In the genomic region with DNA sequence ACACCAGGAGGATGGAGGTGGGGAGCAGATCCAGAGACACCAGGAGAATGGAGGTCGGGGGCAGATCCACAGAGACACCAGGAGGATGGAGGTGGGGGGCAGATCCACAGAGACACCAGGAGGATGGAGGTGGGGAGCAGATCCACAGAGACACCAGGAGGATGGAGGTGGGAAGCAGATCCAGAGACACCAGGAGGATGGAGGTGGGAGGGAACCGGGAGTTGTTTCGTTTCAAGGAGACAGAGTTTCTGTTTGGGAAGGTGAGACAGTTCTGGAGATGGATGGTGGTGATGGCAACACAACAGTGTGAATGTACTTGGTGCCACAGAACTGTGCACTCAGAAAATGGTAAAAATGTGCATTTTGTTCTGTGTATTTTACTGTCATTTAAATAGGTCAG, we compare ENCODE assay signal across 29 cellular contexts.
"Had no signal": no experiment of that assay in that cellular context is flagged by ENCODE, and none has a peak within 500 bp of the region (broad histone marks: within the 10 kb centered on the region; RNA-seq: fewer than 3 reads in every experiment).

No MANE protein-coding gene starts in this region.

- H3K4me3 ChIP-seq: colonic mucosa, esophagus squamous epithelium, gastroesophageal sphincter had no signal

- H3K27me3 Mint-ChIP-seq: activated B cell treated with CpG ODN at 0.5 μM for 24 hours; activated CD8-positive, alpha-beta T cell treated with anti-CD3 and anti-CD28 coated beads for 36 hours; activated naive CD4-positive, alpha-beta T cell treated with anti-CD3 and anti-CD28 coated beads, Interleukin-2, amount 10 ng/mL, durations not matched to agents 7 days and 5 days; activated naive CD8-positive, alpha-beta T cell treated with anti-CD3 and anti-CD28 coated beads, Interleukin-2, amount 10 ng/mL, durations not matched to agents 7 days and 5 days; activated T-helper 17 cell treated with anti-CD3 and anti-CD28 coated beads, Interleukin-2, amount 50 U/mL, for 72 hours; T-helper 17 cell had no signal

- DNase-seq: activated B cell treated with CpG ODN at 0.5 μM for 24 hours; activated CD4-positive, alpha-beta T cell treated with anti-CD3 and anti-CD28 coated beads for 48 hours; activated CD4-positive, alpha-beta T cell treated with anti-CD3 and anti-CD28 coated beads, Interleukin-2, amount 50 U/mL, for 1 hour; activated CD4-positive, alpha-beta T cell treated with anti-CD3 and anti-CD28 coated beads, Interleukin-2, amount 50 U/mL, for 48 hours; activated CD8-positive, alpha-beta memory T cell treated with anti-CD3 and anti-CD28 coated beads for 24 hours; activated CD8-positive, alpha-beta T cell treated with anti-CD3 and anti-CD28 coated beads for 36 hours; activated effector memory CD4-positive, alpha-beta T cell treated with Interleukin-2 at 50 U/mL for 16 hours; activated naive CD4-positive, alpha-beta T cell; activated naive CD4-positive, alpha-beta T cell treated with anti-CD3 and anti-CD28 coated beads, Interleukin-2, amount 10 ng/mL, durations not matched to agents 7 days and 5 days; activated naive CD8-positive, alpha-beta T cell treated with anti-CD3 and anti-CD28 coated beads, Interleukin-2, amount 10 ng/mL, durations not matched to agents 7 days and 5 days; activated T-cell treated with anti-CD3 and anti-CD28 coated beads, Interleukin-2, amount 50 U/mL, for 4 hours; cerebellar nuclear complex; colonic mucosa; effector CD8-positive, alpha-beta T cell; esophagus squamous epithelium; foreskin melanocyte; T-helper 1 cell; T-helper 17 cell; T1000; WERI-Rb-1 had no signal

- FAIRE-seq: astrocyte, endometrium, endothelial cell of umbilical vein had no signal

- H3K4me1 ChIP-seq: colonic mucosa, esophagus squamous epithelium, gastroesophageal sphincter had no signal

- ATAC-seq: activated CD4-positive, CD25-positive, alpha-beta regulatory T cell treated with anti-CD3 and anti-CD28 coated beads, Interleukin-2, amount 50 U/mL, for 24 hours; activated CD8-positive, alpha-beta T cell treated with anti-CD3 and anti-CD28 coated beads for 36 hours; activated naive CD4-positive, alpha-beta T cell treated with anti-CD3 and anti-CD28 coated beads, Interleukin-2, amount 50 U/mL, for 72 hours; activated T-cell treated with anti-CD3 and anti-CD28 coated beads, Interleukin-2, amount 50 U/mL, for 4 hours; activated T-helper 17 cell treated with anti-CD3 and anti-CD28 coated beads, Interleukin-2, amount 50 U/mL, for 72 hours; gastroesophageal sphincter; T-helper 17 cell had no signal

- H3K27ac ChIP-seq: colonic mucosa, epithelial cell of prostate, esophagus squamous epithelium, gastroesophageal sphincter, WERI-Rb-1 had no signal

- H3K27ac Mint-ChIP-seq: activated B cell treated with CpG ODN at 0.5 μM for 24 hours; activated CD8-positive, alpha-beta T cell treated with anti-CD3 and anti-CD28 coated beads for 36 hours; activated naive CD8-positive, alpha-beta T cell treated with anti-CD3 and anti-CD28 coated beads, Interleukin-2, amount 10 ng/mL, durations not matched to agents 7 days and 5 days; T-helper 17 cell; T-helper 2 cell treated with Interferon-gamma antibody and Interleukin-4, amounts not matched to agents 5 μg/mL and 100 μg/mL, for 36 hours had no signal

- H3K27me3 ChIP-seq: colonic mucosa, esophagus squamous epithelium, gastroesophageal sphincter had no signal

- H3K4me1 Mint-ChIP-seq: activated naive CD4-positive, alpha-beta T cell treated with anti-CD3 and anti-CD28 coated beads, Interleukin-2, amount 10 ng/mL, durations not matched to agents 7 days and 5 days; activated naive CD8-positive, alpha-beta T cell treated with anti-CD3 and anti-CD28 coated beads, Interleukin-2, amount 10 ng/mL, durations not matched to agents 7 days and 5 days; activated T-helper 17 cell treated with anti-CD3 and anti-CD28 coated beads, Interleukin-2, amount 50 U/mL, for 72 hours had no signal

- H3K9me3 Mint-ChIP-seq: activated B cell treated with CpG ODN at 0.5 μM for 24 hours; activated CD8-positive, alpha-beta T cell treated with anti-CD3 and anti-CD28 coated beads for 36 hours; activated naive CD4-positive, alpha-beta T cell treated with anti-CD3 and anti-CD28 coated beads, Interleukin-2, amount 10 ng/mL, durations not matched to agents 7 days and 5 days; activated naive CD4-positive, alpha-beta T cell treated with anti-CD3 and anti-CD28 coated beads, Interleukin-2, amount 50 U/mL, for 72 hours; activated naive CD8-positive, alpha-beta T cell treated with anti-CD3 and anti-CD28 coated beads, Interleukin-2, amount 10 ng/mL, durations not matched to agents 7 days and 5 days; activated T-cell treated with anti-CD3 and anti-CD28 coated beads, Interleukin-2, amount 50 U/mL, for 4 hours; activated T-helper 17 cell treated with anti-CD3 and anti-CD28 coated beads, Interleukin-2, amount 50 U/mL, for 72 hours; T-helper 2 cell treated with Interferon-gamma antibody and Interleukin-4, amounts not matched to agents 5 μg/mL and 100 μg/mL, for 36 hours had no signal

- H3K4me3 Mint-ChIP-seq: activated B cell treated with CpG ODN at 0.5 μM for 24 hours; activated CD8-positive, alpha-beta T cell treated with anti-CD3 and anti-CD28 coated beads for 36 hours; activated naive CD4-positive, alpha-beta T cell treated with anti-CD3 and anti-CD28 coated beads, Interleukin-2, amount 10 ng/mL, durations not matched to agents 7 days and 5 days; activated naive CD8-positive, alpha-beta T cell treated with anti-CD3 and anti-CD28 coated beads, Interleukin-2, amount 10 ng/mL, durations not matched to agents 7 days and 5 days; activated T-cell treated with anti-CD3 and anti-CD28 coated beads, Interleukin-2, amount 50 U/mL, for 4 hours; activated T-helper 17 cell treated with anti-CD3 and anti-CD28 coated beads, Interleukin-2, amount 50 U/mL, for 72 hours; T-helper 17 cell; T-helper 2 cell treated with Interferon-gamma antibody and Interleukin-4, amounts not matched to agents 5 μg/mL and 100 μg/mL, for 36 hours had no signal

- H3K9me3 ChIP-seq: colonic mucosa, esophagus squamous epithelium, gastroesophageal sphincter had no signal
